In the genomic region with DNA sequence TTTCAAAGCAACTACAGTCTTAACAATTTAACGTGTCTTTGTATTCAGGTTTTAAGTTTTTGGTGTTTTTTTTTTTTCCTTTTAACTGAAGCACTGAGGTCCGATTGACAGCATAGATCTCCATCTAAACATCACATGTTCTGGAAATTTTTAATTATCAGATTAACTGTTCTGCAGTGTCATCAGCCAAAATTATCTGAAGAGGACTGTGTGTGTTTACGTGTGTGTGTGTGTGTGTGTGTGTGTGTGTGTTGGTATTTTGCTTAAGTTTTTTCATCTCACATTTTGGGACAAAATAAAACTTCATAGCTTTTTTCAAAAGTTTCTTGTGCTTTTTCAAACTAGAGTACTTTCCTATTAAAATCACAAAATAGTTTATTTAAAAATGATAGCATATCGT, we compare ENCODE assay signal across 8 cellular contexts. TPM values are rescaled to one million over a fixed set of nuclear protein-coding genes. Genes with fewer than 3 reads are reported as not detected.
DNase-seq lines count a peak whose midpoint lies in the region; ATAC-seq and TF ChIP-seq lines count a peak whose summit lies in the region.

No MANE protein-coding gene starts in this region.

- H3K9me3 Mint-ChIP-seq in chondrocyte (ENCODE audit: low read depth), result no peaks in the 10 kb centered on the region
- no peaks in the 10 kb centered on the region for H3K9me3 Mint-ChIP-seq in naive thymus-derived CD4-positive, alpha-beta T cell

- no peaks in the 10 kb centered on the region for H3K36me3 Mint-ChIP-seq in chondrocyte (ENCODE audit: low read depth)
- H3K36me3 Mint-ChIP-seq in naive thymus-derived CD4-positive, alpha-beta T cell, result peaks cover 0 to 3% (median 0%) of the 10 kb centered on the region in 5 donors

- no peaks in the 10 kb centered on the region for H3K27me3 Mint-ChIP-seq in chondrocyte (ENCODE audit: low read depth)
- H3K27me3 Mint-ChIP-seq in naive thymus-derived CD4-positive, alpha-beta T cell, result peaks cover 0 to 8% (median 0%) of the 10 kb centered on the region in 5 donors

- H4K20me1 ChIP-seq in KMS-11 (ENCODE audit: insufficient read depth), result no peaks in the 10 kb centered on the region

- peaks cover 38% of the 10 kb centered on the region for H3K4me1 Mint-ChIP-seq in chondrocyte (ENCODE audit: low read depth)
- peaks cover 27 to 62% (median 51%) of the 10 kb centered on the region in 7 donors for H3K4me1 Mint-ChIP-seq in naive thymus-derived CD4-positive, alpha-beta T cell

- H3K4me3 ChIP-seq in AG09309 (ENCODE audit: control insufficient read depth, low read depth, low read length) (peak overlapping the region; percentile 86), KMS-11 (IDR thresholded peaks at IDR 0.05; ENCODE audit: insufficient read depth, low read depth, low read length) (peak overlapping the region; percentile 9)
- H3K4me3 ChIP-seq in naive thymus-derived CD4-positive, alpha-beta T cell (ENCODE audit: low read length), result peak overlapping the region; percentile 87

- H3K27ac ChIP-seq in KMS-11, result no peak overlapping the region
- peak overlapping the region; percentile 93 for H3K27ac ChIP-seq in naive thymus-derived CD4-positive, alpha-beta T cell (ENCODE audit: low read depth, low read length)

- no peak overlapping the region; the same call in 1 of the 2 replicates for H2AFZ ChIP-seq in KMS-11 (ENCODE audit: low read depth)

- peak overlapping the region; percentile 71 for H3K4me2 ChIP-seq in KMS-11

- H3K27me3 ChIP-seq in KMS-11 (ENCODE audit: insufficient read depth, low read depth), result peaks cover 2% of the 10 kb centered on the region; the same call in 1 of the 2 replicates
- H3K27me3 ChIP-seq in naive thymus-derived CD4-positive, alpha-beta T cell (ENCODE audit: control insufficient read depth in 2 of 2, insufficient read depth in 2 of 2, low read length in 2 of 2), result no peaks in the 10 kb centered on the region

- H3K36me3 ChIP-seq in KMS-11 (ENCODE audit: insufficient read depth), result no peaks in the 10 kb centered on the region
- H3K36me3 ChIP-seq in naive thymus-derived CD4-positive, alpha-beta T cell (ENCODE audit: control insufficient read depth in 2 of 3, insufficient read depth in 3 of 3, low read length in 3 of 3), result peaks cover 0 to 6% (median 0%) of the 10 kb centered on the region in 3 experiments

- H3K9me3 ChIP-seq in naive thymus-derived CD4-positive, alpha-beta T cell (ENCODE audit: control insufficient read depth in 2 of 3, low read length in 3 of 3), result no peaks in the 10 kb centered on the region

- H3K27ac Mint-ChIP-seq in chondrocyte (ENCODE audit: unreplicated experiment), result peak overlapping the region; percentile 91
- H3K27ac Mint-ChIP-seq in naive thymus-derived CD4-positive, alpha-beta T cell, result peak overlapping the region in 8 of 9 donors; percentile 94 to 99 (median 96)

- DNase-seq in AG09309 (ENCODE audit: low read depth) (no peak), chondrocyte (ENCODE audit: low spot score) (no peak), NCI-H1048 (lab: John Stamatoyannopoulos, UW) (no peak), OCI-M1 (lab: John Stamatoyannopoulos, UW) (no peak)
- no peak for DNase-seq in naive thymus-derived CD4-positive, alpha-beta T cell

- peak overlapping the region; percentile 82 for H3K4me3 Mint-ChIP-seq in chondrocyte (ENCODE audit: unreplicated experiment)
- H3K4me3 Mint-ChIP-seq in naive thymus-derived CD4-positive, alpha-beta T cell, result peak overlapping the region in 7 of 10 donors; percentile 95 to 100 (median 97)

- peaks cover 37% of the 10 kb centered on the region for H3K4me1 ChIP-seq in KMS-11 (ENCODE audit: low read depth, poor library complexity, severe bottlenecking)
- H3K4me1 ChIP-seq in naive thymus-derived CD4-positive, alpha-beta T cell (ENCODE audit: control insufficient read depth in 2 of 2, insufficient read depth in 2 of 2, low read length in 2 of 2), result peaks cover 17% of the 10 kb centered on the region in 2 donors

- H3K9ac ChIP-seq in KMS-11, result peak overlapping the region; percentile 77; the same call in 1 of the 2 replicates

- ATAC-seq in naive thymus-derived CD4-positive, alpha-beta T cell, result no peak
- no peak for ATAC-seq in HG03460 (IDR thresholded peaks at IDR 0.05; ENCODE audit: unreplicated experiment)
- ATAC-seq in HG02973 (IDR thresholded peaks at IDR 0.05; ENCODE audit: unreplicated experiment), result no peak

- TF ChIP-seq CTCF in AG09309 (IDR thresholded peaks at IDR 0.05; ENCODE audit: control insufficient read depth, insufficient read depth, low read depth, low read length, missing control alignments) (no peak), KMS-11 (conservative IDR thresholded peaks at IDR 0.05; ENCODE audit: low read depth, low read length) (no peak), chondrocyte (IDR thresholded peaks at IDR 0.05) (no peak)

- POLR2A ChIA-PET in naive thymus-derived CD4-positive, alpha-beta T cell (lab: Charles Lee), result interaction anchor here (0.6 to 3.9 kb wide), 17 partner anchors 10 to 503 kb away, joined by 3 to 64 read pairs (median 8); a partner anchor contains a TSS

- H3K79me2 ChIP-seq in KMS-11 (ENCODE audit: insufficient read depth, low read depth), result peaks cover 23% of the 10 kb centered on the region; the same call in 1 of the 2 replicates

- CTCF ChIA-PET in naive thymus-derived CD4-positive, alpha-beta T cell (lab: Charles Lee), result interaction anchor here (1.0 to 2.3 kb wide), 3 partner anchors 134 to 173 kb away, joined by 3 to 7 read pairs (median 5); a partner anchor contains a TSS

- intact Hi-C loops in naive thymus-derived CD4-positive, alpha-beta T cell (cut with micrococcal nuclease), result loop anchor here (1.0 to 5.0 kb wide), 9 partner anchors 8 to 1953 kb away; a partner anchor contains a TSS

RNA-seq across cellular contexts. Expression of a gene that starts 1.8 kb away (rescaled TPM):
- 29.0 to 40.5 TPM (median 29.3 TPM) in 3 replicates for total RNA-seq in chondrocyte
- total RNA-seq in naive thymus-derived CD4-positive, alpha-beta T cell, result 10 to 100 TPM; 27.4 to 58.1 (median 43.7) TPM
- 10 to 100 TPM; 16.7 to 34.3 TPM for polyA plus RNA-seq in naive thymus-derived CD4-positive, alpha-beta T cell

Comparison
In these comparisons a context has a peak if more than half of its experiments do, and no peak if none do; other contexts are left out.
1. H3K4me3 ChIP-seq: peak in every context shown above with its lines; median percentile 87 in naive thymus-derived CD4-positive, alpha-beta T cell; 86 in AG09309; 9 in KMS-11.